Comparison of ENCODE assay signal across 15 cellular contexts in genomic region chr1:242428403-242429190, GRCh38.
"Had no signal": no experiment of that assay in that cellular context is flagged by ENCODE, and none has a peak within 500 bp of the region (broad histone marks: within the 10 kb centered on the region; RNA-seq: fewer than 3 reads in every experiment).

No MANE protein-coding gene starts in this region.

- DNase-seq: activated CD4-positive, alpha-beta T cell treated with anti-CD3 and anti-CD28 coated beads, Interleukin-2, amount 50 U/mL, for 1 hour; activated naive CD4-positive, alpha-beta T cell treated with anti-CD3 and anti-CD28 coated beads, Interleukin-2, amount 50 U/mL, for 16 hours; body of pancreas; effector memory CD4-positive, alpha-beta T cell; gastrocnemius medialis; heart right ventricle; islet precursor cell; left lung; stimulated activated naive CD8-positive, alpha-beta T cell treated with anti-CD3 and anti-CD28 coated beads, Interleukin-15, Interleukin-2, amounts not matched to agents 100 U/mL and 50 U/mL, for 24 hours; upper lobe of right lung had no signal

- H3K4me3 Mint-ChIP-seq: central memory CD8-positive, alpha-beta T cell; memory B cell; natural killer cell treated with Interleukin-12 subunit alpha and Interleukin-12 subunit beta and Interleukin-15 and Interleukin-18, amount 100 ng/mL, for 72 hours had no signal

- H3K36me3 Mint-ChIP-seq: memory B cell; natural killer cell treated with Interleukin-12 subunit alpha and Interleukin-12 subunit beta and Interleukin-15 and Interleukin-18, amount 100 ng/mL, for 72 hours had no signal

- ATAC-seq: body of pancreas; gastrocnemius medialis; heart right ventricle; left lung; natural killer cell treated with Interleukin-12 subunit alpha and Interleukin-12 subunit beta and Interleukin-15 and Interleukin-18, amount 100 ng/mL, for 72 hours; sciatic nerve; stimulated activated naive CD8-positive, alpha-beta T cell treated with anti-CD3 and anti-CD28 coated beads, Interleukin-15, Interleukin-2, amounts not matched to agents 100 U/mL and 50 U/mL, for 24 hours; upper lobe of right lung had no signal

- H3K9me3 Mint-ChIP-seq: activated T-helper 2 cell treated with anti-CD3 and anti-CD28 coated beads, Interferon-gamma antibody, Interleukin-2, Interleukin-4, amounts not matched to agents 10 μg/mL and 5 μg/mL and 100 μg/mL, durations not matched to agents 14 hours and 24 hours and 36 hours had no signal

- H3K4me1 Mint-ChIP-seq: central memory CD8-positive, alpha-beta T cell; memory B cell had no signal

- H3K27ac Mint-ChIP-seq: activated T-helper 2 cell treated with anti-CD3 and anti-CD28 coated beads, Interferon-gamma antibody, Interleukin-2, Interleukin-4, amounts not matched to agents 10 μg/mL and 5 μg/mL and 100 μg/mL, durations not matched to agents 14 hours and 24 hours and 36 hours; memory B cell; natural killer cell treated with Interleukin-12 subunit alpha and Interleukin-12 subunit beta and Interleukin-15 and Interleukin-18, amount 100 ng/mL, for 72 hours had no signal
